1 cellular context compared by ENCODE assay signal in genomic region chr11:66863428-66864125, GRCh38.
TF ChIP-seq lines count a peak whose summit lies in the region.

No MANE protein-coding gene starts in this region.

TF ChIP-seq in K562, 482 proteins besides CTCF, POLR2A, EP300 and RAD21 (continued from another document):
- TF ChIP-seq, protein P1, sequence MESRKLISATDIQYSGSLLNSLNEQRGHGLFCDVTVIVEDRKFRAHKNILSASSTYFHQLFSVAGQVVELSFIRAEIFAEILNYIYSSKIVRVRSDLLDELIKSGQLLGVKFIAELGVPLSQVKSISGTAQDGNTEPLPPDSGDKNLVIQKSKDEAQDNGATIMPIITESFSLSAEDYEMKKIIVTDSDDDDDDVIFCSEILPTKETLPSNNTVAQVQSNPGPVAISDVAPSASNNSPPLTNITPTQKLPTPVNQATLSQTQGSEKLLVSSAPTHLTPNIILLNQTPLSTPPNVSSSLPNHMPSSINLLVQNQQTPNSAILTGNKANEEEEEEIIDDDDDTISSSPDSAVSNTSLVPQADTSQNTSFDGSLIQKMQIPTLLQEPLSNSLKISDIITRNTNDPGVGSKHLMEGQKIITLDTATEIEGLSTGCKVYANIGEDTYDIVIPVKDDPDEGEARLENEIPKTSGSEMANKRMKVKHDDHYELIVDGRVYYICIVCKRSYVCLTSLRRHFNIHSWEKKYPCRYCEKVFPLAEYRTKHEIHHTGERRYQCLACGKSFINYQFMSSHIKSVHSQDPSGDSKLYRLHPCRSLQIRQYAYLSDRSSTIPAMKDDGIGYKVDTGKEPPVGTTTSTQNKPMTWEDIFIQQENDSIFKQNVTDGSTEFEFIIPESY (CRISPR knock-in tag; IDR thresholded peaks at IDR 0.05): 0 out of 2 replicates have a peak, but pooled peaks have one; percentile 16
- TF ChIP-seq ZNF212 (CRISPR knock-in tag; IDR thresholded peaks at IDR 0.05) (no peak), ETS2 (tag; IDR thresholded peaks at IDR 0.05; ENCODE audit: borderline replicate concordance, poor library complexity, severe bottlenecking) (no peak), SNAPC5 (CRISPR knock-in tag; IDR thresholded peaks at IDR 0.05) (no peak), ELF2 (CRISPR knock-in tag; IDR thresholded peaks at IDR 0.05) (no peak)
